ENCODE assay signal across 15 cellular contexts in genomic region chr1:84282780-84283333, GRCh38. TPM values are rescaled to one million over a fixed set of nuclear protein-coding genes. Genes with fewer than 3 reads are reported as not detected.
"Had no signal": no experiment of that assay in that cellular context is flagged by ENCODE, and none has a peak within 500 bp of the region (broad histone marks: within the 10 kb centered on the region; RNA-seq: fewer than 3 reads in every experiment).

No MANE protein-coding gene starts in this region.

- ATAC-seq: activated CD4-positive, CD25-positive, alpha-beta regulatory T cell treated with anti-CD3 and anti-CD28 coated beads, Interleukin-2, amount 50 U/mL, for 24 hours; gastrocnemius medialis; left ventricle myocardium superior had no signal

- H3K4me1 Mint-ChIP-seq: activated naive CD4-positive, alpha-beta T cell treated with anti-CD3 and anti-CD28 coated beads, Interleukin-2, amount 50 U/mL, for 24 hours; neural crest cell had no signal

- H3K27me3 ChIP-seq: gastrocnemius medialis, ovary, thyroid gland, vagina had no signal

- H3K27ac ChIP-seq: coronary artery, gastrocnemius medialis, ovary, skin epidermis, thyroid gland, vagina had no signal

- H3K27ac Mint-ChIP-seq: activated naive CD4-positive, alpha-beta T cell treated with anti-CD3 and anti-CD28 coated beads, Interleukin-2, amount 50 U/mL, for 24 hours had no signal

- H3K36me3 ChIP-seq: gastrocnemius medialis, ovary, thyroid gland, vagina had no signal

- DNase-seq: activated T-cell treated with anti-CD3 and anti-CD28 coated beads, Interleukin-2, amount 50 U/mL, for 1 hour; caudate nucleus; effector CD8-positive, alpha-beta T cell; gastrocnemius medialis; kidney; left ventricle myocardium superior; mesendoderm; ovary; thyroid gland had no signal

- H3K4me1 ChIP-seq: gastrocnemius medialis, thyroid gland, vagina had no signal

- H3K4me3 ChIP-seq: coronary artery, gastrocnemius medialis, ovary, skin epidermis, thyroid gland, vagina had no signal

- H3K9me3 ChIP-seq: gastrocnemius medialis, ovary, thyroid gland, vagina had no signal

- H3K4me3 Mint-ChIP-seq: activated naive CD4-positive, alpha-beta T cell treated with anti-CD3 and anti-CD28 coated beads, Interleukin-2, amount 50 U/mL, for 24 hours; neural crest cell had no signal

RNA-seq across cellular contexts. Expression of gene SAMD13, which starts 18.7 kb away (rescaled TPM):
- total RNA-seq: vagina had no signal
